ENCODE assay signal across 17 cellular contexts in genomic region chr18:9960263-9960904, GRCh38. TPM values are rescaled to one million over a fixed set of nuclear protein-coding genes. Genes with fewer than 3 reads are reported as not detected.
DNase-seq lines count a peak whose midpoint lies in the region; ATAC-seq and TF ChIP-seq lines count a peak whose summit lies in the region.
"Had no signal": no experiment of that assay in that cellular context is flagged by ENCODE, and none has a peak within 500 bp of the region (broad histone marks: within the 10 kb centered on the region; RNA-seq: fewer than 3 reads in every experiment).

No MANE protein-coding gene starts in this region.

- peak overlapping the region; percentile 6 for H3K9ac ChIP-seq in adipocyte (ENCODE audit: low read length)
- H3K9ac ChIP-seq in smooth muscle cell (ENCODE audit: low read depth): no peak overlapping the region
- H3K9ac ChIP-seq in MM.1S (ENCODE audit: low read length): no peak overlapping the region

- 63% methylated on average over 7 of the region's 7 CpGs for WGBS in smooth muscle cell (ENCODE audit: low lambda C conversion rate)

- H4K20me1 ChIP-seq in smooth muscle cell (ENCODE audit: low read depth) (peaks cover 48% of the 10 kb centered on the region), MM.1S (ENCODE audit: insufficient read depth, low read length) (no peaks in the 10 kb centered on the region)

- H3K4me2 ChIP-seq in smooth muscle cell (no peak overlapping the region), MM.1S (ENCODE audit: low read depth, low read length) (no peak overlapping the region)

- ATAC-seq in RWPE2 (ENCODE audit: low read depth): 0 out of 3 replicates have a peak, but pooled peaks have one; percentile 8
- ATAC-seq in HG02884 (IDR thresholded peaks at IDR 0.05; ENCODE audit: unreplicated experiment): no peak

- H3K79me2 ChIP-seq in smooth muscle cell (ENCODE audit: low read depth) (peaks cover under 1% of the 10 kb centered on the region), MM.1S (ENCODE audit: low read length) (no peaks in the 10 kb centered on the region)

- H2AFZ ChIP-seq in smooth muscle cell (ENCODE audit: low read depth) (no peak overlapping the region), MM.1S (ENCODE audit: low read length) (no peak overlapping the region)

- DNase-seq in NCI-H526 (lab: John Stamatoyannopoulos, UW) (peak; percentile 1 to 24), NCI-H526 treated with DMSO at 0.1 percent for 48 hours (lab: John Stamatoyannopoulos, UW) (no peak), RWPE2 (ENCODE audit: low spot score) (no peak), adipocyte (ENCODE audit: low read depth) (no peak), smooth muscle cell (lab: John Stamatoyannopoulos, UW; ENCODE audit: unreplicated experiment) (no peak), amygdala (lab: John Stamatoyannopoulos, UW) (no peak), MM.1S (no peak)
- DNase-seq: 8988T, DMS53, NCI-H1048, NCI-H146, NCI-H748 treated with DMSO at 0.1 percent for 48 hours, Peyer's patch, SHP77 had no signal

- no peaks in the 10 kb centered on the region for H3K9me3 ChIP-seq in RWPE2 (ENCODE audit: severe bottlenecking)
- no peaks in the 10 kb centered on the region for H3K9me3 ChIP-seq in adipocyte (ENCODE audit: control insufficient read depth, low read length)
- H3K9me3 ChIP-seq in smooth muscle cell (replicated peaks; ENCODE audit: low read depth): no peaks in the 10 kb centered on the region
- H3K9me3 ChIP-seq in MM.1S (replicated peaks; ENCODE audit: insufficient read depth, low read length): no peaks in the 10 kb centered on the region
- H3K9me3 ChIP-seq: HAP-1, Peyer's patch had no signal

- H3K27me3 ChIP-seq in RWPE2 (ENCODE audit: insufficient read depth, poor library complexity, severe bottlenecking) (no peaks in the 10 kb centered on the region), adipocyte (replicated peaks; ENCODE audit: control insufficient read depth, insufficient read depth, low read length) (no peaks in the 10 kb centered on the region), smooth muscle cell (ENCODE audit: low read depth) (no peaks in the 10 kb centered on the region), MM.1S (replicated peaks; ENCODE audit: insufficient read depth, low read length) (no peaks in the 10 kb centered on the region)
- H3K27me3 ChIP-seq: Peyer's patch had no signal

- H3K4me1 ChIP-seq in RWPE2 (ENCODE audit: insufficient read depth, poor library complexity, severe bottlenecking) (no peaks in the 10 kb centered on the region), adipocyte (ENCODE audit: control insufficient read depth, insufficient read depth, low read length) (peaks cover 16% of the 10 kb centered on the region), smooth muscle cell (ENCODE audit: low read depth) (no peaks in the 10 kb centered on the region), MM.1S (ENCODE audit: low read length) (peaks cover under 1% of the 10 kb centered on the region)
- H3K4me1 ChIP-seq: Peyer's patch had no signal

- peaks cover 13% of the 10 kb centered on the region for H3F3A ChIP-seq in smooth muscle cell (ENCODE audit: low read depth)
- no peaks in the 10 kb centered on the region for H3F3A ChIP-seq in MM.1S (ENCODE audit: insufficient read depth, low read length)

- no peak for TF ChIP-seq CTCF in RWPE2 (IDR thresholded peaks at IDR 0.05; ENCODE audit: poor library complexity, severe bottlenecking)
- no peak for TF ChIP-seq CTCF in smooth muscle cell (IDR thresholded peaks at IDR 0.05; ENCODE audit: borderline replicate concordance, insufficient read depth, poor library complexity, severe bottlenecking)
- no peak for TF ChIP-seq CTCF in MM.1S (IDR thresholded peaks at IDR 0.05; ENCODE audit: low read length)

- H3K4me3 ChIP-seq in RWPE2 (ENCODE audit: severe bottlenecking): no peak overlapping the region
- H3K4me3 ChIP-seq in adipocyte (ENCODE audit: low read length): peak overlapping the region; percentile 6
- no peak overlapping the region for H3K4me3 ChIP-seq in smooth muscle cell
- H3K4me3 ChIP-seq in MM.1S (ENCODE audit: low read length): no peak overlapping the region
- H3K4me3 ChIP-seq: HAP-1, Peyer's patch had no signal

- H3K27ac ChIP-seq in RWPE2 (ENCODE audit: poor library complexity, severe bottlenecking) (no peak overlapping the region), smooth muscle cell (ENCODE audit: low read depth) (peak overlapping the region; percentile 5), MM.1S (ENCODE audit: low read length) (no peak overlapping the region)
- H3K27ac ChIP-seq: C4-2B, Peyer's patch had no signal

- no peaks in the 10 kb centered on the region for H3K9me2 ChIP-seq in MM.1S (replicated peaks; ENCODE audit: insufficient read depth, low read length)

- H3K36me3 ChIP-seq in RWPE2 (ENCODE audit: low read depth) (peaks cover 15% of the 10 kb centered on the region), adipocyte (ENCODE audit: control insufficient read depth, insufficient read depth, low read length, severe bottlenecking) (peaks cover 12% of the 10 kb centered on the region), smooth muscle cell (ENCODE audit: low read depth) (no peaks in the 10 kb centered on the region), MM.1S (replicated peaks; ENCODE audit: insufficient read depth, low read length) (no peaks in the 10 kb centered on the region)
- H3K36me3 ChIP-seq: HAP-1 had no signal

RNA-seq across cellular contexts. Expression of gene VAPA, which starts 46.6 kb away (rescaled TPM):
- total RNA-seq in smooth muscle cell: 350 and 386 TPM in 2 replicates
- 315 and 334 TPM in 2 replicates for polyA plus RNA-seq in smooth muscle cell

Comparison
In these comparisons a context has a peak if more than half of its experiments do, and no peak if none do; other contexts are left out.
1. DNase-seq: peak in NCI-H526 (2 of 2); none in NCI-H526 treated with DMSO at 0.1 percent for 48 hours (single experiment), RWPE2 (single experiment), adipocyte (single experiment), smooth muscle cell (single experiment), amygdala (0 of 56) and MM.1S (single experiment).